25 cellular contexts compared by ENCODE assay signal in genomic region chr5:140420665-140421361, GRCh38. TPM values are rescaled to one million over a fixed set of nuclear protein-coding genes. Genes with fewer than 3 reads are reported as not detected.
DNase-seq lines count a peak whose midpoint lies in the region; ATAC-seq and TF ChIP-seq lines count a peak whose summit lies in the region.
"Had no signal": no experiment of that assay in that cellular context is flagged by ENCODE, and none has a peak within 500 bp of the region (broad histone marks: within the 10 kb centered on the region; RNA-seq: fewer than 3 reads in every experiment).

No MANE protein-coding gene starts in this region.

- peaks cover 49 to 83% (median 62%) of the 10 kb centered on the region in 4 donors for H3K4me1 Mint-ChIP-seq in CD4-positive, CD25-positive, alpha-beta regulatory T cell
- H3K4me1 Mint-ChIP-seq in WTC11 (peaks cover 22% of the 10 kb centered on the region), mesothelial cell of epicardium (no peaks in the 10 kb centered on the region)

- peak overlapping the region in 2 of 3 donors; percentile 0 to 31 for H3K27ac Mint-ChIP-seq in CD4-positive, CD25-positive, alpha-beta regulatory T cell
- peak overlapping the region; percentile 44 for H3K27ac Mint-ChIP-seq in WTC11
- H3K27ac Mint-ChIP-seq in mesothelial cell of epicardium: peak overlapping the region; percentile 5
- H3K27ac Mint-ChIP-seq: T-helper 2 cell treated with Interferon-gamma antibody and Interleukin-4, amounts not matched to agents 5 μg/mL and 100 μg/mL, for 36 hours had no signal

- no peak for TF ChIP-seq CTCF in WTC11 (IDR thresholded peaks at IDR 0.05)
- TF ChIP-seq CTCF in mesothelial cell of epicardium (IDR thresholded peaks at IDR 0.05; ENCODE audit: unreplicated experiment): no peak
- TF ChIP-seq CTCF in esophagus squamous epithelium (IDR thresholded peaks at IDR 0.05): no peak

- WGBS in esophagus squamous epithelium, 2 donors: 84 to 89% methylated on average over 5 of the region's 5 CpGs

- no peaks in the 10 kb centered on the region for H3K27me3 Mint-ChIP-seq in CD4-positive, CD25-positive, alpha-beta regulatory T cell
- H3K27me3 Mint-ChIP-seq in WTC11 (ENCODE audit: low read depth) (no peaks in the 10 kb centered on the region), mesothelial cell of epicardium (ENCODE audit: low read depth) (no peaks in the 10 kb centered on the region)

- DNase-seq in activated CD4-positive, CD25-positive, alpha-beta regulatory T cell (lab: John Stamatoyannopoulos, UW): no peak
- DNase-seq in CD4-positive, CD25-positive, alpha-beta regulatory T cell: no peak
- DNase-seq in WTC11 (ENCODE audit: low spot score): no peak
- DNase-seq in mesothelial cell of epicardium (ENCODE audit: low spot score in 2 of 2, unreplicated experiment in 2 of 2): no peak
- DNase-seq in NCI-H526 treated with DMSO at 0.1 percent for 48 hours (lab: John Stamatoyannopoulos, UW): no peak
- no peak for DNase-seq in esophagus squamous epithelium (lab: John Stamatoyannopoulos, UW)
- no peak for DNase-seq in sciatic nerve (ENCODE audit: low spot score)
- DNase-seq: activated effector memory CD4-positive, alpha-beta T cell treated with Interleukin-2 at 50 U/mL for 16 hours; amniotic stem cell; DMS53; effector CD8-positive, alpha-beta T cell; foreskin melanocyte; KBM-7; MG63; NCI-H1417 treated with DMSO at 0.1 percent for 48 hours; spleen; stimulated activated CD4-positive, alpha-beta T cell treated with anti-CD3 and anti-CD28 coated beads, Interleukin-4, amount 100 ng/mL, for 1 hour; stimulated activated naive CD4-positive, alpha-beta T cell; thyroid gland had no signal

- H3K9me3 Mint-ChIP-seq in CD4-positive, CD25-positive, alpha-beta regulatory T cell: no peaks in the 10 kb centered on the region
- H3K9me3 Mint-ChIP-seq in WTC11 (peaks cover 3% of the 10 kb centered on the region), mesothelial cell of epicardium (peaks cover 9% of the 10 kb centered on the region)
- H3K9me3 Mint-ChIP-seq: T-helper 2 cell treated with Interferon-gamma antibody and Interleukin-4, amounts not matched to agents 5 μg/mL and 100 μg/mL, for 36 hours had no signal

- H3K27me3 ChIP-seq in CD4-positive, CD25-positive, alpha-beta regulatory T cell (ENCODE audit: control insufficient read depth, insufficient read depth, low read length): no peaks in the 10 kb centered on the region
- no peaks in the 10 kb centered on the region for H3K27me3 ChIP-seq in esophagus squamous epithelium
- H3K27me3 ChIP-seq: breast epithelium, MG63, spleen, thyroid gland had no signal

- peak overlapping the region; percentile 10 to 37 (median 24) for H3K4me3 Mint-ChIP-seq in CD4-positive, CD25-positive, alpha-beta regulatory T cell
- H3K4me3 Mint-ChIP-seq in WTC11: no peak overlapping the region
- no peak overlapping the region for H3K4me3 Mint-ChIP-seq in mesothelial cell of epicardium
- H3K4me3 Mint-ChIP-seq: T-helper 2 cell treated with Interferon-gamma antibody and Interleukin-4, amounts not matched to agents 5 μg/mL and 100 μg/mL, for 36 hours had no signal

- no peaks in the 10 kb centered on the region for H3K9me3 ChIP-seq in CD4-positive, CD25-positive, alpha-beta regulatory T cell (ENCODE audit: control insufficient read depth in 2 of 2, low read length in 2 of 2)
- H3K9me3 ChIP-seq in esophagus squamous epithelium: no peaks in the 10 kb centered on the region
- H3K9me3 ChIP-seq: breast epithelium, MG63, spleen, thyroid gland had no signal

- intact Hi-C loops in esophagus squamous epithelium (cut with DNase I): no loop called here
- intact Hi-C loops in sciatic nerve (cut with DNase I): no loop called here

- peaks cover 2% of the 10 kb centered on the region for H3K36me3 ChIP-seq in CD4-positive, CD25-positive, alpha-beta regulatory T cell (ENCODE audit: control insufficient read depth, insufficient read depth, low read length)
- H3K36me3 ChIP-seq in esophagus squamous epithelium: peaks cover 0 to 5% (median 0%) of the 10 kb centered on the region in 3 donors
- H3K36me3 ChIP-seq: breast epithelium, thyroid gland had no signal

- CTCF ChIA-PET in WTC11 (lab: Charles Lee): interaction anchor here (0.9 kb wide), 2 partner anchors 48 to 452 kb away, joined by 3 to 4 read pairs; no protein-coding TSS in a partner anchor

- peaks cover 27% of the 10 kb centered on the region for H3K4me1 ChIP-seq in CD4-positive, CD25-positive, alpha-beta regulatory T cell (ENCODE audit: control insufficient read depth, insufficient read depth, low read length, poor library complexity, severe bottlenecking)
- H3K4me1 ChIP-seq in esophagus squamous epithelium: peaks cover 0 to 36% (median 4%) of the 10 kb centered on the region in 3 donors

- peaks cover 15% of the 10 kb centered on the region for H3K36me3 Mint-ChIP-seq in CD4-positive, CD25-positive, alpha-beta regulatory T cell
- peaks cover 7% of the 10 kb centered on the region for H3K36me3 Mint-ChIP-seq in WTC11
- peaks cover 17% of the 10 kb centered on the region for H3K36me3 Mint-ChIP-seq in mesothelial cell of epicardium

- no peak for TF ChIP-seq POLR2A in esophagus squamous epithelium (IDR thresholded peaks at IDR 0.05)

- no peak overlapping the region for H3K27ac ChIP-seq in CD4-positive, CD25-positive, alpha-beta regulatory T cell (ENCODE audit: insufficient read depth, low read length, poor library complexity, severe bottlenecking)
- H3K27ac ChIP-seq in esophagus squamous epithelium: no peak overlapping the region
- H3K27ac ChIP-seq: 22Rv1, breast epithelium, spleen, thyroid gland had no signal

- peak; percentile 55 to 81 for ATAC-seq in activated CD4-positive, CD25-positive, alpha-beta regulatory T cell treated with anti-CD3 and anti-CD28 coated beads, Interleukin-2, amount 50 U/mL, for 24 hours
- no peak for ATAC-seq in CD4-positive, CD25-positive, alpha-beta regulatory T cell (ENCODE audit: low read depth in 2 of 2)
- ATAC-seq in WTC11: no peak
- ATAC-seq in sciatic nerve: no peak
- ATAC-seq: esophagus mucosa, SK-N-SH treated with all-trans-retinoic acid at 6 μM for 48 hours had no signal

- peak overlapping the region; percentile 55 for H3K4me3 ChIP-seq in CD4-positive, CD25-positive, alpha-beta regulatory T cell (ENCODE audit: low read depth, low read length)
- H3K4me3 ChIP-seq in esophagus squamous epithelium: no peak overlapping the region
- H3K4me3 ChIP-seq: breast epithelium, MG63, spleen, thyroid gland had no signal

- POLR2A ChIA-PET in WTC11 (lab: Charles Lee): no interaction called here

TF ChIP-seq in WTC11, 78 proteins besides CTCF, POLR2A, EP300 and RAD21 (continues in another document):
- TF ChIP-seq PRDM15 (CRISPR knock-in tag; IDR thresholded peaks at IDR 0.05) (no peak), MYBL2 (CRISPR knock-in tag; IDR thresholded peaks at IDR 0.05) (no peak), ZNF317 (CRISPR knock-in tag; IDR thresholded peaks at IDR 0.05; ENCODE audit: borderline replicate concordance, low read depth) (no peak), RORB (CRISPR knock-in tag; IDR thresholded peaks at IDR 0.05) (no peak), ZNF416 (CRISPR knock-in tag; IDR thresholded peaks at IDR 0.05) (no peak), HMGA2 (CRISPR knock-in tag; IDR thresholded peaks at IDR 0.05) (no peak)
- TF ChIP-seq, protein P1, sequence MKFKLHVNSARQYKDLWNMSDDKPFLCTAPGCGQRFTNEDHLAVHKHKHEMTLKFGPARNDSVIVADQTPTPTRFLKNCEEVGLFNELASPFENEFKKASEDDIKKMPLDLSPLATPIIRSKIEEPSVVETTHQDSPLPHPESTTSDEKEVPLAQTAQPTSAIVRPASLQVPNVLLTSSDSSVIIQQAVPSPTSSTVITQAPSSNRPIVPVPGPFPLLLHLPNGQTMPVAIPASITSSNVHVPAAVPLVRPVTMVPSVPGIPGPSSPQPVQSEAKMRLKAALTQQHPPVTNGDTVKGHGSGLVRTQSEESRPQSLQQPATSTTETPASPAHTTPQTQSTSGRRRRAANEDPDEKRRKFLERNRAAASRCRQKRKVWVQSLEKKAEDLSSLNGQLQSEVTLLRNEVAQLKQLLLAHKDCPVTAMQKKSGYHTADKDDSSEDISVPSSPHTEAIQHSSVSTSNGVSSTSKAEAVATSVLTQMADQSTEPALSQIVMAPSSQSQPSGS (CRISPR knock-in tag; IDR thresholded peaks at IDR 0.05; ENCODE audit: borderline replicate concordance, low read depth): no peak

RNA-seq across cellular contexts. Expression of gene ANKHD1, which starts 19.2 kb away (rescaled TPM):
- total RNA-seq in CD4-positive, CD25-positive, alpha-beta regulatory T cell: 227 TPM
- polyA plus RNA-seq in CD4-positive, CD25-positive, alpha-beta regulatory T cell: 10 to 100 TPM; 58.2 to 78.2 (median 64.6) TPM
- total RNA-seq in WTC11 (2021) (89.8 to 113 TPM (median 105 TPM) in 3 replicates), mesothelial cell of epicardium (121 to 129 TPM (median 128 TPM) in 3 replicates), esophagus squamous epithelium (100 to 1,000 TPM in 1 of 4 donors, 10 to 100 TPM in 3; 55.7 to 130 (median 87.2) TPM), sciatic nerve (144 TPM)

Comparison
In these comparisons a context has a peak if more than half of its experiments do, and no peak if none do; other contexts are left out.
1. ATAC-seq: peak in activated CD4-positive, CD25-positive, alpha-beta regulatory T cell treated with anti-CD3 and anti-CD28 coated beads, Interleukin-2, amount 50 U/mL, for 24 hours (2 of 2); none in CD4-positive, CD25-positive, alpha-beta regulatory T cell (0 of 2), WTC11 (single experiment) and sciatic nerve (single experiment).
2. H3K4me3 Mint-ChIP-seq: peak in CD4-positive, CD25-positive, alpha-beta regulatory T cell (4 of 4); none in WTC11 (single experiment) and mesothelial cell of epicardium (single experiment).
3. Peak in every context shown above with its lines, with median percentiles within 50 percentile points of each other: H3K27ac Mint-ChIP-seq.